In genomic region chr14:21084396-21084795, GRCh38 we compare ENCODE assay signal across 1 cellular context.
A peak's percentile ranks its signal among the peaks of the same experiment; 100 is the strongest.
TF ChIP-seq lines count a peak whose summit lies in the region.

No MANE protein-coding gene starts in this region.

TF ChIP-seq in HepG2, 621 proteins besides CTCF, POLR2A, EP300 and RAD21:
- TF ChIP-seq ZBTB40 (IDR thresholded peaks at IDR 0.05) (no peak), ZBTB40 (CRISPR knock-in tag; IDR thresholded peaks at IDR 0.05) (0 out of 2 replicates have a peak, but pooled peaks have one; percentile 9), RBFOX2 (IDR thresholded peaks at IDR 0.05; ENCODE audit: low read depth, low read length) (no peak), ARHGAP35 (CRISPR knock-in tag; IDR thresholded peaks at IDR 0.05; ENCODE audit: borderline replicate concordance) (0 out of 2 replicates have a peak, but pooled peaks have one; percentile 25), ZSCAN5A (CRISPR knock-in tag; IDR thresholded peaks at IDR 0.05; ENCODE audit: borderline replicate concordance) (no peak)
